9 cellular contexts compared by ENCODE assay signal in genomic region chr10:12638103-12638502, GRCh38.
DNase-seq lines count a peak whose midpoint lies in the region; ATAC-seq lines count a peak whose summit lies in the region.
"Had no signal": no experiment of that assay in that cellular context is flagged by ENCODE, and none has a peak within 500 bp of the region (broad histone marks: within the 10 kb centered on the region; RNA-seq: fewer than 3 reads in every experiment).

No MANE protein-coding gene starts in this region.

- DNase-seq in COR-L47 (lab: John Stamatoyannopoulos, UW) (peak; percentile 87), NCI-H510A treated with DMSO at 0.1 percent for 48 hours (lab: John Stamatoyannopoulos, UW) (peak; percentile 94), NCI-H128 (lab: John Stamatoyannopoulos, UW; ENCODE audit: unreplicated experiment) (no peak), NCI-H1105 (lab: John Stamatoyannopoulos, UW) (no peak), glomerular visceral epithelial cell (ENCODE audit: extremely low spot score) (no peak)
- DNase-seq: activated T-cell treated with anti-CD3 and anti-CD28 coated beads, Interleukin-2, amount 50 U/mL, for 48 hours had no signal

- peak; percentile 44 for ATAC-seq in HG02678 (IDR thresholded peaks at IDR 0.05; ENCODE audit: unreplicated experiment)
- peak; percentile 54 for ATAC-seq in esophagus mucosa
- ATAC-seq in GM21723 (IDR thresholded peaks at IDR 0.05; ENCODE audit: unreplicated experiment): no peak

Comparison
In these comparisons a context has a peak if more than half of its experiments do, and no peak if none do; other contexts are left out.
1. DNase-seq: peak in COR-L47 (single experiment) and NCI-H510A treated with DMSO at 0.1 percent for 48 hours (single experiment); none in NCI-H128 (single experiment), NCI-H1105 (single experiment) and glomerular visceral epithelial cell (single experiment).